Comparison of ENCODE assay signal across 18 cellular contexts in genomic region chr2:223270538-223270937, GRCh38.
DNase-seq lines count a peak whose midpoint lies in the region; ATAC-seq and TF ChIP-seq lines count a peak whose summit lies in the region.
"Had no signal": no experiment of that assay in that cellular context is flagged by ENCODE, and none has a peak within 500 bp of the region (broad histone marks: within the 10 kb centered on the region; RNA-seq: fewer than 3 reads in every experiment).

No MANE protein-coding gene starts in this region.

- intact Hi-C loops in natural killer cell (cut with micrococcal nuclease) = no loop called here

- no peaks in the 10 kb centered on the region for H3K36me3 Mint-ChIP-seq in natural killer cell
- H3K36me3 Mint-ChIP-seq: CD8-positive, alpha-beta T cell had no signal

- no peaks in the 10 kb centered on the region for H3K36me3 ChIP-seq in WERI-Rb-1
- H3K36me3 ChIP-seq: BLaER1 treated with 17β-estradiol and CSF1 and Interleukin-3, amounts not matched to agents 10 nM and 100 nM had no signal

- DNase-seq in NCI-H748 (lab: John Stamatoyannopoulos, UW; ENCODE audit: unreplicated experiment) = peak; percentile 16
- DNase-seq in NCI-H748 treated with DMSO at 0.1 percent for 48 hours (lab: John Stamatoyannopoulos, UW) = no peak
- peak; percentile 10 for DNase-seq in NCI-H69 (lab: John Stamatoyannopoulos, UW)
- DNase-seq in WERI-Rb-1 = peak; percentile 57
- DNase-seq in natural killer cell = no peak
- DNase-seq in GM20000 (ENCODE audit: low spot score) = no peak
- DNase-seq: CD8-positive, alpha-beta T cell; DMS 273 treated with DMSO at 0.1 percent for 48 hours; DMS53; DND-41; EL; HCEC 1CT; HFFc6 had no signal

- H3K4me3 ChIP-seq in WERI-Rb-1 (ENCODE audit: low read depth, low read length) = no peak overlapping the region
- H3K4me3 ChIP-seq: BLaER1 treated with 17β-estradiol and CSF1 and Interleukin-3, amounts not matched to agents 10 nM and 100 nM; GM23338 had no signal

- no peak for ATAC-seq in GM18861 (IDR thresholded peaks at IDR 0.05; ENCODE audit: unreplicated experiment)
- ATAC-seq in natural killer cell = no peak
- ATAC-seq: CD8-positive, alpha-beta T cell; GM23338 had no signal

- no peak for TF ChIP-seq CTCF in WERI-Rb-1 (IDR thresholded peaks at IDR 0.05; ENCODE audit: low read depth, low read length)
- TF ChIP-seq CTCF in natural killer cell (IDR thresholded peaks at IDR 0.05) = no peak
- TF ChIP-seq CTCF in GM20000 (IDR thresholded peaks at IDR 0.05; ENCODE audit: extremely low read depth, missing control alignments) = no peak

- H3K4me1 Mint-ChIP-seq in natural killer cell = no peaks in the 10 kb centered on the region
- H3K4me1 Mint-ChIP-seq: B cell, GM23338 had no signal

- no peaks in the 10 kb centered on the region for H3K9me3 ChIP-seq in WERI-Rb-1 (ENCODE audit: severe bottlenecking)
- H3K9me3 ChIP-seq: BLaER1 treated with 17β-estradiol and CSF1 and Interleukin-3, amounts not matched to agents 10 nM and 100 nM had no signal

- no peak overlapping the region for H3K4me3 Mint-ChIP-seq in natural killer cell
- H3K4me3 Mint-ChIP-seq: B cell; CD8-positive, alpha-beta T cell; GM23338; HFFc6 had no signal

- H3K9me3 Mint-ChIP-seq in natural killer cell = peaks cover 6 to 7% of the 10 kb centered on the region in 2 donors
- H3K9me3 Mint-ChIP-seq: CD8-positive, alpha-beta T cell; GM23338; HFFc6 had no signal

- no peak overlapping the region for H3K27ac Mint-ChIP-seq in natural killer cell
- H3K27ac Mint-ChIP-seq: B cell; CD8-positive, alpha-beta T cell; GM23338; HFFc6 had no signal

- no peak overlapping the region for H3K27ac ChIP-seq in WERI-Rb-1
- H3K27ac ChIP-seq: BLaER1 treated with 17β-estradiol and CSF1 and Interleukin-3, amounts not matched to agents 10 nM and 100 nM; HL-60 had no signal

- no peaks in the 10 kb centered on the region for H3K27me3 ChIP-seq in WERI-Rb-1 (ENCODE audit: insufficient read depth, low read depth, severe bottlenecking)
- H3K27me3 ChIP-seq: BLaER1 treated with 17β-estradiol and CSF1 and Interleukin-3, amounts not matched to agents 10 nM and 100 nM had no signal

- H3K27me3 Mint-ChIP-seq in natural killer cell (ENCODE audit: low read depth in 2 of 2) = no peaks in the 10 kb centered on the region
- H3K27me3 Mint-ChIP-seq: B cell had no signal

Comparison
In these comparisons a context has a peak if more than half of its experiments do, and no peak if none do; other contexts are left out.
1. DNase-seq: peak in NCI-H748 (single experiment), NCI-H69 (single experiment) and WERI-Rb-1 (single experiment); none in NCI-H748 treated with DMSO at 0.1 percent for 48 hours (single experiment), natural killer cell (single experiment) and GM20000 (single experiment).